1 cellular context compared by ENCODE assay signal in genomic region chr12:15797818-15798217, GRCh38.
TF ChIP-seq lines count a peak whose summit lies in the region.

No MANE protein-coding gene starts in this region.

TF ChIP-seq in HepG2, 621 proteins besides CTCF, POLR2A, EP300 and RAD21:
- TF ChIP-seq PAXIP1 (CRISPR knock-in tag; conservative IDR thresholded peaks at IDR 0.05): 0 out of 2 replicates have a peak, but pooled peaks have one; percentile 11
- TF ChIP-seq MIXL1 (CRISPR knock-in tag; IDR thresholded peaks at IDR 0.05): 0 out of 2 replicates have a peak, but pooled peaks have one; percentile 25
- TF ChIP-seq MXI1 (IDR thresholded peaks at IDR 0.05; ENCODE audit: borderline replicate concordance, low read depth, low read length): no peak
- TF ChIP-seq SOX6 (IDR thresholded peaks at IDR 0.05): no peak
- peak; percentile 24; the same call in 1 of the 2 replicates for TF ChIP-seq SOX6 (CRISPR knock-in tag; IDR thresholded peaks at IDR 0.05)
- no peak for TF ChIP-seq CREB1 (IDR thresholded peaks at IDR 0.05)
- TF ChIP-seq CREB1 (CRISPR knock-in tag; IDR thresholded peaks at IDR 0.05): 0 out of 2 replicates have a peak, but pooled peaks have one; percentile 23
- TF ChIP-seq, protein P1, sequence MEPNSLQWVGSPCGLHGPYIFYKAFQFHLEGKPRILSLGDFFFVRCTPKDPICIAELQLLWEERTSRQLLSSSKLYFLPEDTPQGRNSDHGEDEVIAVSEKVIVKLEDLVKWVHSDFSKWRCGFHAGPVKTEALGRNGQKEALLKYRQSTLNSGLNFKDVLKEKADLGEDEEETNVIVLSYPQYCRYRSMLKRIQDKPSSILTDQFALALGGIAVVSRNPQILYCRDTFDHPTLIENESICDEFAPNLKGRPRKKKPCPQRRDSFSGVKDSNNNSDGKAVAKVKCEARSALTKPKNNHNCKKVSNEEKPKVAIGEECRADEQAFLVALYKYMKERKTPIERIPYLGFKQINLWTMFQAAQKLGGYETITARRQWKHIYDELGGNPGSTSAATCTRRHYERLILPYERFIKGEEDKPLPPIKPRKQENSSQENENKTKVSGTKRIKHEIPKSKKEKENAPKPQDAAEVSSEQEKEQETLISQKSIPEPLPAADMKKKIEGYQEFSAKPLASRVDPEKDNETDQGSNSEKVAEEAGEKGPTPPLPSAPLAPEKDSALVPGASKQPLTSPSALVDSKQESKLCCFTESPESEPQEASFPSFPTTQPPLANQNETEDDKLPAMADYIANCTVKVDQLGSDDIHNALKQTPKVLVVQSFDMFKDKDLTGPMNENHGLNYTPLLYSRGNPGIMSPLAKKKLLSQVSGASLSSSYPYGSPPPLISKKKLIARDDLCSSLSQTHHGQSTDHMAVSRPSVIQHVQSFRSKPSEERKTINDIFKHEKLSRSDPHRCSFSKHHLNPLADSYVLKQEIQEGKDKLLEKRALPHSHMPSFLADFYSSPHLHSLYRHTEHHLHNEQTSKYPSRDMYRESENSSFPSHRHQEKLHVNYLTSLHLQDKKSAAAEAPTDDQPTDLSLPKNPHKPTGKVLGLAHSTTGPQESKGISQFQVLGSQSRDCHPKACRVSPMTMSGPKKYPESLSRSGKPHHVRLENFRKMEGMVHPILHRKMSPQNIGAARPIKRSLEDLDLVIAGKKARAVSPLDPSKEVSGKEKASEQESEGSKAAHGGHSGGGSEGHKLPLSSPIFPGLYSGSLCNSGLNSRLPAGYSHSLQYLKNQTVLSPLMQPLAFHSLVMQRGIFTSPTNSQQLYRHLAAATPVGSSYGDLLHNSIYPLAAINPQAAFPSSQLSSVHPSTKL (CRISPR knock-in tag; IDR thresholded peaks at IDR 0.05): 0 out of 2 replicates have a peak, but pooled peaks have one; percentile 16
- no peak; the same call in 1 of the 2 replicates for TF ChIP-seq NR2F6 (IDR thresholded peaks at IDR 0.05)
- 0 out of 2 replicates have a peak, but pooled peaks have one; percentile 21 for TF ChIP-seq NR2F6 (CRISPR knock-in tag; IDR thresholded peaks at IDR 0.05)
- no peak for TF ChIP-seq ZNF430 (CRISPR knock-in tag; IDR thresholded peaks at IDR 0.05)
- TF ChIP-seq ZFAT (CRISPR knock-in tag; conservative IDR thresholded peaks at IDR 0.05): peak; percentile 95; the same call in 1 of the 2 replicates
- TF ChIP-seq RARA (CRISPR knock-in tag; IDR thresholded peaks at IDR 0.05): peak; percentile 66
- TF ChIP-seq TEF (CRISPR knock-in tag; IDR thresholded peaks at IDR 0.05): no peak
- peak; percentile 62; the same call in 1 of the 2 replicates for TF ChIP-seq SOX5 (CRISPR knock-in tag; IDR thresholded peaks at IDR 0.05; ENCODE audit: borderline replicate concordance)
- TF ChIP-seq ARID3A (IDR thresholded peaks at IDR 0.05; ENCODE audit: low read depth, low read length): peak; percentile 33; the same call in 1 of the 2 replicates
- no peak for TF ChIP-seq SOX13 (IDR thresholded peaks at IDR 0.05)
- peak in 1 of 2 experiments; percentile 70; a peak in 2 of 4 replicates for TF ChIP-seq SOX13 (CRISPR knock-in tag; conservative IDR thresholded peaks at IDR 0.05 in 1 of 2, IDR thresholded peaks at IDR 0.05 in 1 of 2)
- TF ChIP-seq, protein P2, sequence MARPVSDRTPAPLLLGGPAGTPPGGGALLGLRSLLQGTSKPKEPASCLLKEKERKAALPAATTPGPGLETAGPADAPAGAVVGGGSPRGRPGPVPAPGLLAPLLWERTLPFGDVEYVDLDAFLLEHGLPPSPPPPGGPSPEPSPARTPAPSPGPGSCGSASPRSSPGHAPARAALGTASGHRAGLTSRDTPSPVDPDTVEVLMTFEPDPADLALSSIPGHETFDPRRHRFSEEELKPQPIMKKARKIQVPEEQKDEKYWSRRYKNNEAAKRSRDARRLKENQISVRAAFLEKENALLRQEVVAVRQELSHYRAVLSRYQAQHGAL (CRISPR knock-in tag; IDR thresholded peaks at IDR 0.05; ENCODE audit: not compliant biosample characterization): no peak
- 0 out of 2 replicates have a peak, but pooled peaks have one; percentile 21 for TF ChIP-seq SAP130 (CRISPR knock-in tag; IDR thresholded peaks at IDR 0.05; ENCODE audit: low read depth)
